10 cellular contexts compared by ENCODE assay signal in genomic region chr9:125646222-125647100, GRCh38.
DNase-seq lines count a peak whose midpoint lies in the region; ATAC-seq lines count a peak whose summit lies in the region.
"Had no signal": no experiment of that assay in that cellular context is flagged by ENCODE, and none has a peak within 500 bp of the region (broad histone marks: within the 10 kb centered on the region; RNA-seq: fewer than 3 reads in every experiment).

No MANE protein-coding gene starts in this region.

- H3K4me3 ChIP-seq in adipocyte (ENCODE audit: low read length), result peak overlapping the region; percentile 63
- peak overlapping the region; percentile 0 for H3K4me3 ChIP-seq in naive thymus-derived CD4-positive, alpha-beta T cell (ENCODE audit: low read length)

- POLR2A ChIA-PET in naive thymus-derived CD4-positive, alpha-beta T cell (lab: Charles Lee), result interaction anchor here (0.5 to 0.6 kb wide), 3 partner anchors 12 to 130 kb away, joined by 3 to 4 read pairs (median 3); no protein-coding TSS in a partner anchor

- peaks cover 46 to 67% (median 63%) of the 10 kb centered on the region in 7 donors for H3K4me1 Mint-ChIP-seq in naive thymus-derived CD4-positive, alpha-beta T cell

- H3K27me3 ChIP-seq in adipocyte (replicated peaks; ENCODE audit: control insufficient read depth, insufficient read depth, low read length), result no peaks in the 10 kb centered on the region
- no peaks in the 10 kb centered on the region for H3K27me3 ChIP-seq in naive thymus-derived CD4-positive, alpha-beta T cell (ENCODE audit: control insufficient read depth in 2 of 2, insufficient read depth in 2 of 2, low read length in 2 of 2)

- CTCF ChIA-PET in naive thymus-derived CD4-positive, alpha-beta T cell (lab: Charles Lee), result interaction anchor here (0.6 kb wide), 1 partner anchor 108 kb away, joined by 3 read pairs; no protein-coding TSS in a partner anchor

- no peaks in the 10 kb centered on the region for H3K9me3 Mint-ChIP-seq in naive thymus-derived CD4-positive, alpha-beta T cell

- H3K4me3 Mint-ChIP-seq in naive thymus-derived CD4-positive, alpha-beta T cell, result peak overlapping the region; percentile 25 to 87 (median 74)

- H3K27ac Mint-ChIP-seq in naive thymus-derived CD4-positive, alpha-beta T cell, result peak overlapping the region; percentile 51 to 79 (median 70)

- H3K27me3 Mint-ChIP-seq in naive thymus-derived CD4-positive, alpha-beta T cell, result no peaks in the 10 kb centered on the region

- H3K27ac ChIP-seq in naive thymus-derived CD4-positive, alpha-beta T cell (ENCODE audit: low read depth, low read length), result peak overlapping the region; percentile 16

- peaks cover 42% of the 10 kb centered on the region for H3K4me1 ChIP-seq in adipocyte (ENCODE audit: control insufficient read depth, insufficient read depth, low read length)
- peaks cover 14 to 15% of the 10 kb centered on the region in 2 donors for H3K4me1 ChIP-seq in naive thymus-derived CD4-positive, alpha-beta T cell (ENCODE audit: control insufficient read depth in 2 of 2, insufficient read depth in 2 of 2, low read length in 2 of 2)

- no peaks in the 10 kb centered on the region for H3K9me3 ChIP-seq in adipocyte (ENCODE audit: control insufficient read depth, low read length)
- no peaks in the 10 kb centered on the region for H3K9me3 ChIP-seq in naive thymus-derived CD4-positive, alpha-beta T cell (ENCODE audit: control insufficient read depth in 2 of 3, low read length in 3 of 3)

- peak; percentile 50 for DNase-seq in ELR (ENCODE audit: low read depth)
- peak; percentile 43 for DNase-seq in adipocyte (ENCODE audit: low read depth)
- DNase-seq in naive thymus-derived CD4-positive, alpha-beta T cell, result peak in 2 of 9 donors; percentile 2 to 25
- no peak for DNase-seq in NCI-H2171 (lab: John Stamatoyannopoulos, UW)
- no peak for DNase-seq in globus pallidus (ENCODE audit: low spot score)
- no peak for DNase-seq in AG20443 (ENCODE audit: low spot score)
- DNase-seq: cortex of kidney, occipital lobe had no signal

- H3K9ac ChIP-seq in adipocyte (ENCODE audit: low read length), result peak overlapping the region; percentile 31

- intact Hi-C loops in naive thymus-derived CD4-positive, alpha-beta T cell (cut with micrococcal nuclease), result no loop called here

- ATAC-seq in HG03045 (IDR thresholded peaks at IDR 0.05; ENCODE audit: unreplicated experiment) (peak; percentile 30), GM21423 (IDR thresholded peaks at IDR 0.05; ENCODE audit: unreplicated experiment) (no peak)
- no peak for ATAC-seq in naive thymus-derived CD4-positive, alpha-beta T cell

- peaks cover 0 to 27% (median 20%) of the 10 kb centered on the region in 5 donors for H3K36me3 Mint-ChIP-seq in naive thymus-derived CD4-positive, alpha-beta T cell

- H3K36me3 ChIP-seq in adipocyte (ENCODE audit: control insufficient read depth, insufficient read depth, low read length, severe bottlenecking), result no peaks in the 10 kb centered on the region
- no peaks in the 10 kb centered on the region for H3K36me3 ChIP-seq in naive thymus-derived CD4-positive, alpha-beta T cell (ENCODE audit: control insufficient read depth in 2 of 3, insufficient read depth in 3 of 3, low read length in 3 of 3)

Comparison
In these comparisons a context has a peak if more than half of its experiments do, and no peak if none do; other contexts are left out.
1. DNase-seq: peak in ELR (single experiment) and adipocyte (single experiment); none in NCI-H2171 (single experiment), globus pallidus (single experiment) and AG20443 (single experiment).